Comparison of ENCODE assay signal across 24 cellular contexts in the genomic region with DNA sequence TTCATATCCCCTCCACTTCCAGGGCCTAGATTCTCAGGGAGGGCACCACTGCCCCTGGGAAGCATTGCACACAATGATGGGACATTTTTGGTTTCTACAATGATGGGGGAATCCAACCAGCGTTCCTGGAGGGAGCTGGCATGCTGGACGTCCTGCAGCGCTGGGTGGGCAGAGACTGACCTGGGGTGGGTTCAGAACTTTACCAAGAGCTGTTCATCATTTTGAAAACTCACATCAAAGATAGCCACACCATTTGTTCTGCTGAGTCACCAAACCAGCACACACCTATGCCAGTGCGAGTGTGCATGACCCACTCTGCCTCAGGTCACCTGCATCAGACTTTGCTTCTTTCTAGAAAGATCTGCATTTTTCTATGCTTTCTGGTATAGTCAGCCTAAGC. TPM values are rescaled to one million over a fixed set of nuclear protein-coding genes. Genes with fewer than 3 reads are reported as not detected.
DNase-seq lines count a peak whose midpoint lies in the region; ATAC-seq, FAIRE-seq and TF ChIP-seq lines count a peak whose summit lies in the region.
"Had no signal": no experiment of that assay in that cellular context is flagged by ENCODE, and none has a peak within 500 bp of the region (broad histone marks: within the 10 kb centered on the region; RNA-seq: fewer than 3 reads in every experiment).

No MANE protein-coding gene starts in this region.

- no peak for TF ChIP-seq RAD21 in K562 (CRISPR knock-in tag; conservative IDR thresholded peaks at IDR 0.05 in 1 of 2, IDR thresholded peaks at IDR 0.05 in 1 of 2)

- TF ChIP-seq POLR2A in K562 (conservative IDR thresholded peaks at IDR 0.05) (no peak), tibial nerve (IDR thresholded peaks at IDR 0.05) (no peak)

- no peak for FAIRE-seq in K562 (lab: Jason Lieb, UNC)
- FAIRE-seq: A204.1, GM18507 had no signal

- 10% methylated on average over 4 of the region's 4 CpGs for WGBS in K562 (ENCODE audit: insufficient coverage, low coverage, missing lambda C conversion rate)
- WGBS in tibial nerve, 2 donors = 90 to 92% methylated on average over 4 of the region's 4 CpGs

- peaks cover 6 to 11% of the 10 kb centered on the region in 2 experiments; a peak in 4 of 5 replicates for H3K4me1 ChIP-seq in K562 (replicated peaks in 1 of 2; ENCODE audit: control insufficient read depth in 2 of 2, insufficient read depth in 2 of 2, low read length in 2 of 2)
- H3K4me1 ChIP-seq in tibial nerve = peaks cover 0 to 21% (median 3%) of the 10 kb centered on the region in 4 donors

- no peak overlapping the region for H3K9ac ChIP-seq in K562 (ENCODE audit: insufficient read depth in 1 of 2, low read depth in 2 of 2, low read length in 2 of 2)
- H3K9ac ChIP-seq: BLaER1, KMS-11 had no signal

- no peak overlapping the region for H3K4me3 ChIP-seq in K562
- no peak overlapping the region for H3K4me3 ChIP-seq in tibial nerve
- H3K4me3 ChIP-seq: BLaER1, PC-9, SJCRH30 had no signal

- H4K20me1 ChIP-seq in K562 (replicated peaks; ENCODE audit: control insufficient read depth, insufficient read depth, low read length) = no peaks in the 10 kb centered on the region
- H4K20me1 ChIP-seq: BLaER1 had no signal

- peak; percentile 23 for DNase-seq in activated CD8-positive, alpha-beta memory T cell treated with anti-CD3 and anti-CD28 coated beads, Interleukin-2, amount 50 U/mL, for 48 hours
- DNase-seq in activated CD8-positive, alpha-beta memory T cell treated with anti-CD3 and anti-CD28 coated beads, Interleukin-2, amount 50 U/mL, for 4 hours = no peak
- DNase-seq in K562 (ENCODE audit: extremely low read depth in 1 of 4, low spot score in 3 of 4) (no peak), progenitor cell of endocrine pancreas (ENCODE audit: low spot score, unreplicated experiment) (peak; percentile 0), tibial nerve (ENCODE audit: low spot score in 2 of 2) (no peak), dedifferentiated amniotic fluid mesenchymal stem cell (ENCODE audit: extremely low spot score) (no peak)
- DNase-seq: CD4-positive, CD25-positive, alpha-beta regulatory T cell; DMS153; H9; HFFc6; MM.1S; NCI-H2029; NCI-H446; NCI-H524 treated with DMSO at 0.1 percent for 48 hours; NCI-H774; PC-9; SJCRH30 had no signal

- in situ Hi-C loops in K562 (cut with MboI) = no loop called here

- no peak overlapping the region for H3K27ac Mint-ChIP-seq in progenitor cell of endocrine pancreas
- H3K27ac Mint-ChIP-seq: CD4-positive, CD25-positive, alpha-beta regulatory T cell; H9; HFFc6 had no signal

- peaks cover 3% of the 10 kb centered on the region for H3K9me3 Mint-ChIP-seq in progenitor cell of endocrine pancreas (ENCODE audit: low read depth)
- H3K9me3 Mint-ChIP-seq: H9, HFFc6 had no signal

- POLR2A ChIA-PET in K562 (lab: Yijun Ruan, JAX) = no interaction called here

- H3K4me3 Mint-ChIP-seq in progenitor cell of endocrine pancreas (ENCODE audit: low read depth) = no peak overlapping the region
- H3K4me3 Mint-ChIP-seq: CD4-positive, CD25-positive, alpha-beta regulatory T cell; H9; HFFc6 had no signal

- no peaks in the 10 kb centered on the region for H3K9me3 ChIP-seq in K562 (replicated peaks; ENCODE audit: control insufficient read depth, insufficient read depth, low read depth, low read length)
- H3K9me3 ChIP-seq in tibial nerve = no peaks in the 10 kb centered on the region
- H3K9me3 ChIP-seq: BLaER1, SJCRH30 had no signal

- CTCF ChIA-PET in K562 (lab: Yijun Ruan, JAX; ENCODE audit: low intra/inter-chr PET ratio) = no interaction called here

- BruUV-seq in K562 (replicated peaks; lab: Mats Ljungman, UMichigan) = no TSS peak

- no peak overlapping the region for H3K4me2 ChIP-seq in K562 (ENCODE audit: insufficient read depth, low read length)
- H3K4me2 ChIP-seq: KMS-11, PC-9 had no signal

- H2AFZ ChIP-seq in K562 (ENCODE audit: low read depth, low read length) = no peak overlapping the region
- H2AFZ ChIP-seq: PC-9 had no signal

- no peak for TF ChIP-seq EP300 in K562 (IDR thresholded peaks at IDR 0.05; ENCODE audit: low read length)
- TF ChIP-seq EP300 in tibial nerve (IDR thresholded peaks at IDR 0.05) = no peak

- peaks cover 12% of the 10 kb centered on the region for H3K27me3 Mint-ChIP-seq in progenitor cell of endocrine pancreas

- H3K79me2 ChIP-seq in K562 (ENCODE audit: control insufficient read depth, insufficient read depth, low read length) = no peaks in the 10 kb centered on the region

- TF ChIP-seq CTCF in K562 (IDR thresholded peaks at IDR 0.05 in 2 of 3, conservative IDR thresholded peaks at IDR 0.05 in 1 of 3; ENCODE audit: insufficient read depth in 2 of 3, low read depth in 1 of 3, low read length in 3 of 3) (no peak), progenitor cell of endocrine pancreas (IDR thresholded peaks at IDR 0.05; ENCODE audit: unreplicated experiment) (no peak), tibial nerve (IDR thresholded peaks at IDR 0.05) (no peak)

- intact Hi-C loops in K562 (cut with micrococcal nuclease) = no loop called here

- peaks cover 6 to 22% of the 10 kb centered on the region in 2 experiments; a peak in 3 of 5 replicates for H3K27me3 ChIP-seq in K562 (ENCODE audit: control insufficient read depth in 2 of 2, insufficient read depth in 2 of 2, low read length in 2 of 2)
- no peaks in the 10 kb centered on the region for H3K27me3 ChIP-seq in tibial nerve
- H3K27me3 ChIP-seq: SJCRH30 had no signal

- ATAC-seq in K562 = no peak
- no peak for ATAC-seq in HG02938 (IDR thresholded peaks at IDR 0.05; ENCODE audit: unreplicated experiment)
- ATAC-seq: Right ventricle myocardium inferior had no signal

- H3K36me3 ChIP-seq in K562 (ENCODE audit: control insufficient read depth, insufficient read depth, low read length) = no peaks in the 10 kb centered on the region
- H3K36me3 ChIP-seq in tibial nerve = no peaks in the 10 kb centered on the region
- H3K36me3 ChIP-seq: BLaER1, SJCRH30 had no signal

- H3K27ac ChIP-seq in K562 (ENCODE audit: extremely low read depth, low read depth, low read length) (no peak overlapping the region), tibial nerve (no peak overlapping the region)
- H3K27ac ChIP-seq: BLaER1, KMS-11, PC-9, SJCRH30 had no signal

- H3K9me1 ChIP-seq in K562 (ENCODE audit: control insufficient read depth, insufficient read depth, low read length) = no peaks in the 10 kb centered on the region

- no peaks in the 10 kb centered on the region for H3K36me3 Mint-ChIP-seq in progenitor cell of endocrine pancreas (ENCODE audit: insufficient read depth)
- H3K36me3 Mint-ChIP-seq: CD4-positive, CD25-positive, alpha-beta regulatory T cell had no signal

- H3K4me1 Mint-ChIP-seq in progenitor cell of endocrine pancreas (ENCODE audit: low read depth) = no peaks in the 10 kb centered on the region

TF ChIP-seq in K562, 482 proteins besides CTCF, POLR2A, EP300 and RAD21 (continues in another document):
- TF ChIP-seq, protein P1, sequence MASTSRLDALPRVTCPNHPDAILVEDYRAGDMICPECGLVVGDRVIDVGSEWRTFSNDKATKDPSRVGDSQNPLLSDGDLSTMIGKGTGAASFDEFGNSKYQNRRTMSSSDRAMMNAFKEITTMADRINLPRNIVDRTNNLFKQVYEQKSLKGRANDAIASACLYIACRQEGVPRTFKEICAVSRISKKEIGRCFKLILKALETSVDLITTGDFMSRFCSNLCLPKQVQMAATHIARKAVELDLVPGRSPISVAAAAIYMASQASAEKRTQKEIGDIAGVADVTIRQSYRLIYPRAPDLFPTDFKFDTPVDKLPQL (IDR thresholded peaks at IDR 0.05; ENCODE audit: extremely low read depth, insufficient read length) = no peak

RNA-seq across cellular contexts. Expression of gene ARMC9, which starts 14.1 kb away (rescaled TPM):
- 4.9 and 5.3 TPM in 2 replicates for total RNA-seq in K562 (2011; cell fraction: chromatin; rRNA removed; ENCODE audit: low replicate concordance)
- total RNA-seq in K562 (2011; cell fraction: nucleolus; rRNA removed) = 1.4 and 3.0 TPM in 2 replicates
- total RNA-seq in K562 (2011; cell fraction: nucleoplasm; rRNA removed) = 1.2 and 9.5 TPM in 2 replicates
- total RNA-seq in K562 (2014; rRNA removed) = 0.41 and 1.4 TPM in 2 replicates
- total RNA-seq in K562 (2014; rRNA removed; fragmentation: Illumina TruSeq; extraction: Trizol) = 0.36 and 1.1 TPM in 2 replicates
- 0.72 and 0.94 TPM in 2 replicates for total RNA-seq in K562 (2015; rRNA removed; fragmentation: Illumina TruSeq; extraction: Trizol)
- 1.0 and 1.1 TPM in 2 replicates for total RNA-seq in K562 (2021)
- 2.0 and 2.3 TPM in 2 replicates for polyA plus RNA-seq in K562 (2011; rRNA removed)
- polyA plus RNA-seq in K562 (2011; cell fraction: cytosol; rRNA removed) = 1.5 and 2.0 TPM in 2 replicates
- polyA plus RNA-seq in K562 (2011; cell fraction: nucleus; rRNA removed) = 2.6 and 2.7 TPM in 2 replicates
- polyA plus RNA-seq in K562 (2012) = 0.94 and 1.9 TPM in 2 replicates
- polyA plus RNA-seq in K562 (2014; fragmentation: Illumina TruSeq; extraction: Trizol) = 1.2 and 1.3 TPM in 2 replicates
- 1 to 10 TPM in 1 of 2 experiments, under 1 TPM in 1; 0.71 to 1.5 TPM for polyA plus RNA-seq in K562 (2014; fragmentation: Nextera tagmentation; extraction: Ambion mirVana)
- 1.2 and 1.5 TPM in 2 replicates for polyA plus RNA-seq in K562 (2014; rRNA removed)
- polyA minus RNA-seq in K562 (2011; rRNA and poly(A)+ RNA removed) = 2.6 and 3.9 TPM in 2 replicates
- polyA minus RNA-seq in K562 (2011; cell fraction: cytosol; rRNA and poly(A)+ RNA removed) = 1.1 TPM in 1 of 2 replicates, not detected in the other
- 1.8 and 2.9 TPM in 2 replicates for polyA minus RNA-seq in K562 (2011; cell fraction: nucleus; rRNA and poly(A)+ RNA removed)
- 40.8 and 41.3 TPM in 2 replicates for total RNA-seq in progenitor cell of endocrine pancreas
- 10 to 100 TPM in 3 of 4 donors, 1 to 10 TPM in 1; 8.7 to 30.0 (median 18.6) TPM for total RNA-seq in tibial nerve

RNA-seq across cellular contexts. Expression of gene HTR2B, which starts 59.5 kb away (rescaled TPM):
- total RNA-seq in K562 (2011; cell fraction: chromatin; rRNA removed; ENCODE audit: low replicate concordance) = not detected in 2 replicates
- total RNA-seq in K562 (2011; cell fraction: nucleolus; rRNA removed) = not detected in 2 replicates
- total RNA-seq in K562 (2011; cell fraction: nucleoplasm; rRNA removed) = not detected in 2 replicates
- total RNA-seq in K562 (2014; rRNA removed) = not detected in 2 replicates
- total RNA-seq in K562 (2014; rRNA removed; fragmentation: Illumina TruSeq; extraction: Trizol) = not detected in 2 replicates
- total RNA-seq in K562 (2015; rRNA removed; fragmentation: Illumina TruSeq; extraction: Trizol) = not detected in 2 replicates
- not detected in 2 replicates for total RNA-seq in K562 (2021)
- polyA plus RNA-seq in K562 (2011; rRNA removed) = not detected in 2 replicates
- not detected in 2 replicates for polyA plus RNA-seq in K562 (2011; cell fraction: cytosol; rRNA removed)
- not detected in 2 replicates for polyA plus RNA-seq in K562 (2011; cell fraction: nucleus; rRNA removed)
- polyA plus RNA-seq in K562 (2012) = 0.07 TPM in 1 of 2 replicates, not detected in the other
- polyA plus RNA-seq in K562 (2014; fragmentation: Illumina TruSeq; extraction: Trizol) = not detected in 2 replicates
- not detected for polyA plus RNA-seq in K562 (2014; fragmentation: Nextera tagmentation; extraction: Ambion mirVana)
- not detected in 2 replicates for polyA plus RNA-seq in K562 (2014; rRNA removed)
- polyA minus RNA-seq in K562 (2011; rRNA and poly(A)+ RNA removed) = not detected in 2 replicates
- not detected in 2 replicates for polyA minus RNA-seq in K562 (2011; cell fraction: cytosol; rRNA and poly(A)+ RNA removed)
- polyA minus RNA-seq in K562 (2011; cell fraction: nucleus; rRNA and poly(A)+ RNA removed) = not detected in 2 replicates
- not detected in 2 replicates for total RNA-seq in progenitor cell of endocrine pancreas
- under 1 TPM in 3 of 4 donors, not detected in 1; 0.20 to 0.60 (median 0.42) TPM for total RNA-seq in tibial nerve
- total RNA-seq: Daoy, H9, PC-9, Right ventricle myocardium inferior had no signal

Comparison
In these comparisons a context has a peak if more than half of its experiments do, and no peak if none do; other contexts are left out.
1. DNase-seq: peak in activated CD8-positive, alpha-beta memory T cell treated with anti-CD3 and anti-CD28 coated beads, Interleukin-2, amount 50 U/mL, for 48 hours (single experiment) and progenitor cell of endocrine pancreas (single experiment); none in activated CD8-positive, alpha-beta memory T cell treated with anti-CD3 and anti-CD28 coated beads, Interleukin-2, amount 50 U/mL, for 4 hours (single experiment), K562 (0 of 4), tibial nerve (0 of 2) and dedifferentiated amniotic fluid mesenchymal stem cell (single experiment).